Comparison of ENCODE assay signal across 1 cellular context in the genomic region with DNA sequence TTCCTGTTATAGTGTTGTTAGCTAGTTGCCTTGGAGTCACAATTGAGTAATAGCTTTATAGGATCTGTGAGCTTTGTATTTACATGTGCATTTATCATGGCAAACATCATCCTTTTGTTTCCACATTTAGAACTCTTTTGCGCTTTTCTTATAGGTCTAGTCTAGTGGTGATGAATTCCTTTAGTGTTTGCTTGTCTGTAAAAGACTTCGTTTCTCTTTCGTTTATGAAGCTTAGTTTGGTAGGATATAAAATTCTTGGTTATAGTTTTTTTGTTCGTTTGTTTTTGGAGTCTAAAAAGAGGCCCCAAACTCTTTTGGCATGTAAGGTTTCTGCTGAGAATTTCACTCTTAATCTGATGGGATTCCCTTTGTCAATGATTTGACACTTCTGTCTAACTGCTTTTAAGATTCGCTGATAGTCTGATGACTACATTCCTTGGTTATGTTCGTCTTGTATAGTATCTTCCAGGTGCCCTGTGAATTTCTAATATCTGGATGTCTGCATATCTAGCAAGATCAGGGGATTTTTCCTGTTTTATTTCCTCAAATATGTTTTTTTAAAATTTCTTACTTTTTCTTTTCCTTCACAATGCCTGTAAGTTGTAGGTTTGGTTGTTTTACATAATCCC.
TF ChIP-seq lines count a peak whose summit lies in the region.

No MANE protein-coding gene starts in this region.

TF ChIP-seq in K562, 482 proteins besides CTCF, POLR2A, EP300 and RAD21:
- TF ChIP-seq PPARD (CRISPR knock-in tag; IDR thresholded peaks at IDR 0.05), result no peak
- TF ChIP-seq NFE2 (IDR thresholded peaks at IDR 0.05; ENCODE audit: low read depth), result peak; percentile 23; the same call in 1 of the 2 replicates
- TF ChIP-seq, protein P1, sequence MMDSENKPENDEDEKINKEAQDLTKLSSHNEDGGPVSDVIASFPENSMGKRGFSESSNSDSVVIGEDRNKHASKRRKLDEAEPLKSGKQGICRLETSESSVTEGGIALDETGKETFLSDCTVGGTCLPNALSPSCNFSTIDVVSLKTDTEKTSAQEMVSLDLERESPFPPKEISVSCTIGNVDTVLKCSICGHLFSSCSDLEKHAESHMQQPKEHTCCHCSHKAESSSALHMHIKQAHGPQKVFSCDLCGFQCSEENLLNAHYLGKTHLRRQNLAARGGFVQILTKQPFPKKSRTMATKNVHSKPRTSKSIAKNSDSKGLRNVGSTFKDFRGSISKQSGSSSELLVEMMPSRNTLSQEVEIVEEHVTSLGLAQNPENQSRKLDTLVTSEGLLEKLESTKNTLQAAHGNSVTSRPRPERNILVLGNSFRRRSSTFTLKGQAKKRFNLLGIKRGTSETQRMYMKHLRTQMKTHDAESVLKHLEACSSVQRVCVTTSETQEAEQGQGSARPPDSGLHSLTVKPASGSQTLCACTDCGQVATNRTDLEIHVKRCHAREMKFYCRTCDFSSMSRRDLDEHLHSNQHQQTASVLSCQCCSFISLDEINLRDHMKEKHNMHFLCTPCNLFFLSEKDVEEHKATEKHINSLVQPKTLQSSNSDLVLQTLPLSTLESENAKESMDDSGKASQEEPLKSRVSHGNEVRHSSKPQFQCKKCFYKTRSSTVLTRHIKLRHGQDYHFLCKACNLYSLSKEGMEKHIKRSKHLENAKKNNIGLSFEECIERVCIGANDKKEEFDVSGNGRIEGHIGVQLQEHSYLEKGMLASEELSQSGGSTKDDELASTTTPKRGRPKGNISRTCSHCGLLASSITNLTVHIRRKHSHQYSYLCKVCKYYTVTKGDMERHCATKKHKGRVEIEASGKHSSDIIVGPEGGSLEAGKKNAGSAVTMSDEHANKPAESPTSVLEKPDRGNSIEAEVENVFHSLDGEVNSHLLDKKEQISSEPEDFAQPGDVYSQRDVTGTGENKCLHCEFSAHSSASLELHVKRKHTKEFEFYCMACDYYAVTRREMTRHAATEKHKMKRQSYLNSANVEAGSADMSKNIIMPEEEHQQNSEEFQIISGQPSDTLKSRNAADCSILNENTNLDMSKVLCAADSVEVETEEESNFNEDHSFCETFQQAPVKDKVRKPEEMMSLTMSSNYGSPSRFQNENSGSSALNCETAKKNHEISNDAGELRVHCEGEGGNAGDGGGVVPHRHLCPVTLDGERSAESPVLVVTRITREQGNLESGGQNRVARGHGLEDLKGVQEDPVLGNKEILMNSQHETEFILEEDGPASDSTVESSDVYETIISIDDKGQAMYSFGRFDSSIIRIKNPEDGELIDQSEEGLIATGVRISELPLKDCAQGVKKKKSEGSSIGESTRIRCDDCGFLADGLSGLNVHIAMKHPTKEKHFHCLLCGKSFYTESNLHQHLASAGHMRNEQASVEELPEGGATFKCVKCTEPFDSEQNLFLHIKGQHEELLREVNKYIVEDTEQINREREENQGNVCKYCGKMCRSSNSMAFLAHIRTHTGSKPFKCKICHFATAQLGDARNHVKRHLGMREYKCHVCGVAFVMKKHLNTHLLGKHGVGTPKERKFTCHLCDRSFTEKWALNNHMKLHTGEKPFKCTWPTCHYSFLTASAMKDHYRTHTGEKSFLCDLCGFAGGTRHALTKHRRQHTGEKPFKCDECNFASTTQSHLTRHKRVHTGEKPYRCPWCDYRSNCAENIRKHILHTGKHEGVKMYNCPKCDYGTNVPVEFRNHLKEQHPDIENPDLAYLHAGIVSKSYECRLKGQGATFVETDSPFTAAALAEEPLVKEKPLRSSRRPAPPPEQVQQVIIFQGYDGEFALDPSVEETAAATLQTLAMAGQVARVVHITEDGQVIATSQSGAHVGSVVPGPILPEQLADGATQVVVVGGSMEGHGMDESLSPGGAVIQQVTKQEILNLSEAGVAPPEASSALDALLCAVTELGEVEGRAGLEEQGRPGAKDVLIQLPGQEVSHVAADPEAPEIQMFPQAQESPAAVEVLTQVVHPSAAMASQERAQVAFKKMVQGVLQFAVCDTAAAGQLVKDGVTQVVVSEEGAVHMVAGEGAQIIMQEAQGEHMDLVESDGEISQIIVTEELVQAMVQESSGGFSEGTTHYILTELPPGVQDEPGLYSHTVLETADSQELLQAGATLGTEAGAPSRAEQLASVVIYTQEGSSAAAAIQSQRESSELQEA (IDR thresholded peaks at IDR 0.05; ENCODE audit: low read depth), result no peak
